ENCODE assay signal across 9 cellular contexts in genomic region chr1:26828352-26829093, GRCh38. TPM values are rescaled to one million over a fixed set of nuclear protein-coding genes. Genes with fewer than 3 reads are reported as not detected.
DNase-seq lines count a peak whose midpoint lies in the region; ATAC-seq and TF ChIP-seq lines count a peak whose summit lies in the region.
"Had no signal": no experiment of that assay in that cellular context is flagged by ENCODE, and none has a peak within 500 bp of the region (broad histone marks: within the 10 kb centered on the region; RNA-seq: fewer than 3 reads in every experiment).

No MANE protein-coding gene starts in this region.

- TF ChIP-seq CTCF in left lung (IDR thresholded peaks at IDR 0.05) = no peak

- peak overlapping the region; percentile 97 for H3K4me3 Mint-ChIP-seq in activated naive CD4-positive, alpha-beta T cell treated with anti-CD3 and anti-CD28 coated beads, Interleukin-2, amount 10 ng/mL, durations not matched to agents 7 days and 5 days

- no peaks in the 10 kb centered on the region for H3K9me3 Mint-ChIP-seq in activated naive CD4-positive, alpha-beta T cell treated with anti-CD3 and anti-CD28 coated beads, Interleukin-2, amount 10 ng/mL, durations not matched to agents 7 days and 5 days

- peak overlapping the region; percentile 78 for H3K27ac Mint-ChIP-seq in activated naive CD4-positive, alpha-beta T cell treated with anti-CD3 and anti-CD28 coated beads, Interleukin-2, amount 10 ng/mL, durations not matched to agents 7 days and 5 days

- intact Hi-C loops in left lung (cut with DNase I) = no loop called here

- H3K4me1 ChIP-seq in left lung = peaks cover 14 to 73% of the 10 kb centered on the region in 2 donors
- no peaks in the 10 kb centered on the region for H3K4me1 ChIP-seq in urinary bladder (ENCODE audit: insufficient read depth)

- peak overlapping the region in 1 of 2 donors; percentile 65 for H3K4me3 ChIP-seq in left lung
- H3K4me3 ChIP-seq in urinary bladder (ENCODE audit: low read depth, low read length) = peak overlapping the region; percentile 14

- H3K4me1 Mint-ChIP-seq in activated naive CD4-positive, alpha-beta T cell treated with anti-CD3 and anti-CD28 coated beads, Interleukin-2, amount 10 ng/mL, durations not matched to agents 7 days and 5 days = peaks cover 71% of the 10 kb centered on the region

- no peaks in the 10 kb centered on the region for H3K27me3 ChIP-seq in left lung
- H3K27me3 ChIP-seq: pancreas had no signal

- H3K36me3 Mint-ChIP-seq in activated naive CD4-positive, alpha-beta T cell treated with anti-CD3 and anti-CD28 coated beads, Interleukin-2, amount 10 ng/mL, durations not matched to agents 7 days and 5 days = peaks cover 53% of the 10 kb centered on the region

- CTCF ChIA-PET in activated naive CD4-positive, alpha-beta T cell treated with anti-CD3 and anti-CD28 coated beads, Interleukin-2, amount 10 ng/mL, durations not matched to agents 7 days and 5 days (lab: Charles Lee) = interaction anchor here (0.6 to 1.7 kb wide), 4 partner anchors 17 to 38 kb away, joined by 4 to 5 read pairs (median 4); no protein-coding TSS in a partner anchor

- H3K27ac ChIP-seq in left lung = peak overlapping the region; percentile 13 to 75
- no peak overlapping the region for H3K27ac ChIP-seq in urinary bladder (ENCODE audit: low read depth)
- H3K27ac ChIP-seq: pancreas had no signal

- ATAC-seq in left lung (peak; percentile 33), GM19463 (IDR thresholded peaks at IDR 0.05; ENCODE audit: unreplicated experiment) (no peak), HG03469 (IDR thresholded peaks at IDR 0.05; ENCODE audit: unreplicated experiment) (no peak)

- DNase-seq in stimulated activated CD4-positive, alpha-beta T cell treated with anti-CD3 and anti-CD28 coated beads, Interleukin-15, amount 100 ng/mL, for 24 hours = peak; percentile 45
- DNase-seq in stimulated activated CD4-positive, alpha-beta T cell treated with anti-CD3 and anti-CD28 coated beads, Interleukin-1b, Interleukin-23, amount 100 ng/mL, for 48 hours = no peak
- DNase-seq in activated naive CD4-positive, alpha-beta T cell treated with anti-CD3 and anti-CD28 coated beads, Interleukin-2, amount 10 ng/mL, durations not matched to agents 7 days and 5 days = no peak
- DNase-seq in left lung (peak; percentile 71 to 84), T-helper 9 cell (no peak)
- DNase-seq: pancreas had no signal

- H3K36me3 ChIP-seq in left lung (peaks cover 0 to 19% of the 10 kb centered on the region in 2 donors), urinary bladder (ENCODE audit: insufficient read depth) (peaks cover under 1% of the 10 kb centered on the region)

- H3K27me3 Mint-ChIP-seq in activated naive CD4-positive, alpha-beta T cell treated with anti-CD3 and anti-CD28 coated beads, Interleukin-2, amount 10 ng/mL, durations not matched to agents 7 days and 5 days = no peaks in the 10 kb centered on the region

- 59% methylated on average over 7 of the region's 7 CpGs for WGBS in urinary bladder

- H3K9me3 ChIP-seq in left lung = no peaks in the 10 kb centered on the region
- H3K9me3 ChIP-seq: pancreas had no signal

RNA-seq across cellular contexts. Expression of gene ZDHHC18, which starts 2.0 kb away (rescaled TPM):
- total RNA-seq in left lung = 10 to 100 TPM; 22.8 to 33.4 TPM
- total RNA-seq in urinary bladder = 9.2 TPM
- polyA plus RNA-seq in urinary bladder = 18.8 TPM

RNA-seq across cellular contexts. Expression of gene SFN, which starts 34.4 kb away (rescaled TPM):
- 100 to 1,000 TPM; 130 to 192 TPM for total RNA-seq in left lung
- 8.6 TPM for total RNA-seq in urinary bladder
- polyA plus RNA-seq in urinary bladder = 23.5 TPM

RNA-seq across cellular contexts. Expression of gene PIGV, which starts 40.8 kb away (rescaled TPM):
- total RNA-seq in left lung (10 to 100 TPM; 15.4 to 16.9 TPM), urinary bladder (13.4 TPM)
- polyA plus RNA-seq in urinary bladder = 17.4 TPM

Comparison
In these comparisons a context has a peak if more than half of its experiments do, and no peak if none do; other contexts are left out.
1. DNase-seq: peak in stimulated activated CD4-positive, alpha-beta T cell treated with anti-CD3 and anti-CD28 coated beads, Interleukin-15, amount 100 ng/mL, for 24 hours (single experiment) and left lung (2 of 2); none in stimulated activated CD4-positive, alpha-beta T cell treated with anti-CD3 and anti-CD28 coated beads, Interleukin-1b, Interleukin-23, amount 100 ng/mL, for 48 hours (single experiment), activated naive CD4-positive, alpha-beta T cell treated with anti-CD3 and anti-CD28 coated beads, Interleukin-2, amount 10 ng/mL, durations not matched to agents 7 days and 5 days (single experiment) and T-helper 9 cell (single experiment).
2. RNA of gene SFN, which starts 34.4 kb away (total RNA-seq): 130 to 192 TPM in left lung; 8.6 TPM in urinary bladder (single experiment); every median in the first group is over 10 times any median in the second.